In the genomic region with DNA sequence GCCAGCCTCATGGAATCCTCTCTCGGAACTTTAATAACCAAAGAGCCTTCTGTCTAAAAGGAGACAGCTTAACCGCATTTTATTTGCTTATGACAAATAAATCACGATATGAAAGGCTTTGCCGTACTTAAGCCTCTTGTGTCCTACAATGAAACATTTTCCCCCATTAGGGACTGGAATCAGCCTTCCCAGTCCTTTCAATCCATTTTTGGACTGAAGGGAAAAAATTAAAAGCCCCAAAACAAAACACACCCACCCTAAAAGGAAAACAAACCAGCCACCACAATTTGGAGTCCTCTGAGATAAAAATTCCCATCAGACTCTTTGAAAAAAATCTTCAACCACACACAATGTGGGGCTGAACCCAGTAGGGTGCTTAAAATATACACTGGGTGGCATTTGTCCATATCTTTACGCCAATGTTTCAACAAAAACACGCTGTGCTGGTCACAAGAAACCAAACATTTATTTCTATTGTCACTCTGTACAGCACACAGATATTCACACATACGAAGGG, we compare ENCODE assay signal across 14 cellular contexts. TPM values are rescaled to one million over a fixed set of nuclear protein-coding genes. Genes with fewer than 3 reads are reported as not detected.
DNase-seq lines count a peak whose midpoint lies in the region; ATAC-seq and TF ChIP-seq lines count a peak whose summit lies in the region.
"Had no signal": no experiment of that assay in that cellular context is flagged by ENCODE, and none has a peak within 500 bp of the region (broad histone marks: within the 10 kb centered on the region; RNA-seq: fewer than 3 reads in every experiment).

No MANE protein-coding gene starts in this region.

- H3K27me3 Mint-ChIP-seq in immature natural killer cell (ENCODE audit: low read depth in 3 of 3): peaks cover 11 to 14% (median 13%) of the 10 kb centered on the region in 3 donors

- intact Hi-C loops in upper lobe of right lung (cut with DNase I): no loop called here

- peak overlapping the region in 2 of 6 donors; percentile 7 to 31 for H3K27ac Mint-ChIP-seq in immature natural killer cell
- H3K27ac Mint-ChIP-seq: type B pancreatic cell had no signal

- H3K9me3 Mint-ChIP-seq in immature natural killer cell: no peaks in the 10 kb centered on the region
- H3K9me3 Mint-ChIP-seq: type B pancreatic cell had no signal

- no peaks in the 10 kb centered on the region for H3K9me3 ChIP-seq in upper lobe of right lung

- H3K4me3 Mint-ChIP-seq in immature natural killer cell: peak overlapping the region in 1 of 5 donors; percentile 33
- H3K4me3 Mint-ChIP-seq: type B pancreatic cell had no signal

- H3K27ac ChIP-seq in upper lobe of right lung: peak overlapping the region; percentile 83

- TF ChIP-seq CTCF in epithelial cell of proximal tubule (conservative IDR thresholded peaks at IDR 0.05; ENCODE audit: low read depth, low read length): no peak
- no peak for TF ChIP-seq CTCF in upper lobe of right lung (IDR thresholded peaks at IDR 0.05)

- ATAC-seq in upper lobe of right lung: no peak

- peaks cover 0 to 7% (median 7%) of the 10 kb centered on the region in 3 donors for H3K36me3 Mint-ChIP-seq in immature natural killer cell

- DNase-seq in NCI-H2227 (lab: John Stamatoyannopoulos, UW; ENCODE audit: unreplicated experiment): peak; percentile 43
- no peak for DNase-seq in NCI-H2227 treated with DMSO at 0.1 percent for 48 hours (lab: John Stamatoyannopoulos, UW)
- no peak for DNase-seq in epithelial cell of proximal tubule (ENCODE audit: low read depth)
- DNase-seq in upper lobe of right lung: no peak
- no peak for DNase-seq in HuH-7.5 (ENCODE audit: low spot score)
- DNase-seq in immature natural killer cell: no peak
- DNase-seq: activated CD8-positive, alpha-beta memory T cell treated with anti-CD3 and anti-CD28 coated beads, Interleukin-2, amount 50 U/mL, for 4 hours; central memory CD4-positive, alpha-beta T cell; head of caudate nucleus; naive B cell; NCI-H524 treated with DMSO at 0.1 percent for 48 hours; stimulated activated CD4-positive, alpha-beta T cell treated with anti-CD3 and anti-CD28 coated beads, Interleukin-1b, Interleukin-23, amount 100 ng/mL, for 48 hours had no signal

- peaks cover 72% of the 10 kb centered on the region for H3K27me3 ChIP-seq in upper lobe of right lung

- H3K4me3 ChIP-seq in epithelial cell of proximal tubule (ENCODE audit: low read depth, low read length) (peak overlapping the region; percentile 23), upper lobe of right lung (peak overlapping the region; percentile 59)

- peaks cover 7% of the 10 kb centered on the region for H3K4me1 ChIP-seq in upper lobe of right lung

- peaks cover 50 to 73% of the 10 kb centered on the region in 2 donors for H3K4me1 Mint-ChIP-seq in immature natural killer cell

- no peaks in the 10 kb centered on the region for H3K36me3 ChIP-seq in upper lobe of right lung

RNA-seq across cellular contexts. Expression of gene HOXB4, which starts 3.0 kb away (rescaled TPM):
- total RNA-seq in epithelial cell of proximal tubule (4.3 and 5.7 TPM in 2 replicates), upper lobe of right lung (4.9 TPM)
- under 1 TPM in 2 of 3 donors, not detected in 1; 0.14 to 0.53 TPM for polyA plus RNA-seq in immature natural killer cell

RNA-seq across cellular contexts. Expression of gene HOXB3, which starts 14.9 kb away (rescaled TPM):
- total RNA-seq in epithelial cell of proximal tubule (22.6 and 49.9 TPM in 2 replicates), upper lobe of right lung (13.3 TPM)
- under 1 TPM in 2 of 3 donors, not detected in 1; 0.26 to 0.45 TPM for polyA plus RNA-seq in immature natural killer cell

RNA-seq across cellular contexts. Expression of gene HOXB5, which starts 18.5 kb away (rescaled TPM):
- total RNA-seq in epithelial cell of proximal tubule: 2.8 and 5.5 TPM in 2 replicates
- total RNA-seq in upper lobe of right lung: 4.4 TPM
- polyA plus RNA-seq in immature natural killer cell: not detected

RNA-seq across cellular contexts. Expression of gene HOXB6, which starts 29.7 kb away (rescaled TPM):
- total RNA-seq in epithelial cell of proximal tubule (42.9 and 55.6 TPM in 2 replicates), upper lobe of right lung (4.9 TPM)
- not detected for polyA plus RNA-seq in immature natural killer cell
- total RNA-seq: T-helper 2 cell treated with Interferon-gamma antibody and Interleukin-4, amounts not matched to agents 100 ng/mL and 5 ng/mL, for 36 hours had no signal

RNA-seq across cellular contexts. Expression of gene HOXB2, which starts 30.2 kb away (rescaled TPM):
- 21.1 and 43.7 TPM in 2 replicates for total RNA-seq in epithelial cell of proximal tubule
- total RNA-seq in upper lobe of right lung: 11.0 TPM
- 10 to 100 TPM; 15.9 to 32.6 (median 18.3) TPM for polyA plus RNA-seq in immature natural killer cell
